ENCODE assay signal across 8 cellular contexts in the genomic region with DNA sequence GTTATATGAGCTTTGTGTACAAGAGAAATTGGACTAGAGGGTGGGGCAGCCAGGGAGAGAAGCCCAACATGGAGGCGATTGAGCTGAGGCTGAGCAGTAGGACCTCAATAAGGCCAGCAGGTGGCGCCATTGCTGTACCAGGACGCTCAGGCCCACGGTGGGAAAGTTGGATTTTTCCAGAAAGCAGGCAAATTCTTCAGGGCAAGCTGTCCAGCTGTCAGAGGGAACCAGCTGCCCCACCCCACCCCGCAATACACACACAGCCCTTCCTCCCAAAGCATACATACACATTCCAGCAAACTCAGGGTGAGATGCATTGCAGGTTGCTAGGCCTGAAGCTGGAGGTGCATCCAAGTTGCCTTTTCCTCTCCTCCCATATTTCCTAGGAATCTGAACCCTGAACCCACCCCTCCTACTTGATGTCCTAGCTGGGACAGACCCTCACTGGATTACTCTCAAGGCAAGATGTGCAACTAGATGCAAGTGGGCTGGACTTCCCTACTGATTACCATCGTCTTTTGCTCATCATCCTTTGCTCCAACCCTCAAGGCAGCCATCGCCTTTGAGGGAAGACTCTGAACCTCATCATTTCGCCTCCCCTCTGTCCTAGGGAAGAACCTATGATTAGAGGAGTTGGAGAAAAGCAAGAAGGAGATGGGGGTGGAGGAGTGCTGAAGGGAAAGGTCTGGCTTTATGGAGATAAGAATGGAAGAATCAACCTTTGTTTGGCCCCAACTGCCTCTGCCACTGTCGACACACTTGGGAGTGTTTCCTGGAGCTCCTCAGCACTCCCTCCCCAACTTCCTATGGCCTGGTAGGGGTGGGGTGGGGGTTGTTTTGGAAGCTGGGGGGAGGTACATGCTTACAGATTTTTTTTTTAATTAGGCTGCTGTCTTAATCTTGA. TPM values are rescaled to one million over a fixed set of nuclear protein-coding genes. Genes with fewer than 3 reads are reported as not detected.
DNase-seq lines count a peak whose midpoint lies in the region; ATAC-seq and TF ChIP-seq lines count a peak whose summit lies in the region.

No MANE protein-coding gene starts in this region.

- no peak overlapping the region for H3K4me2 ChIP-seq in PC-9
- no peak overlapping the region for H3K4me2 ChIP-seq in neural cell (ENCODE audit: low read length)

- H3K4me3 Mint-ChIP-seq in activated T-cell treated with anti-CD3 and anti-CD28 coated beads, Interleukin-2, amount 50 U/mL, for 72 hours: peak overlapping the region in 1 of 2 donors; percentile 38

- H4K20me1 ChIP-seq in PC-9 (ENCODE audit: insufficient read depth) (no peaks in the 10 kb centered on the region), neural cell (ENCODE audit: insufficient read depth) (no peaks in the 10 kb centered on the region)

- POLR2A ChIA-PET in PC-9 (lab: Charles Lee; ENCODE audit: unreplicated experiment): no interaction called here

- BruUV-seq in PC-9 (replicated peaks; lab: Mats Ljungman, UMichigan): no TSS peak

- CTCF ChIA-PET in PC-9 (lab: Charles Lee): interaction anchor here (0.6 to 2.8 kb wide), 7 partner anchors 11 to 1629 kb away, joined by 3 to 18 read pairs (median 5); a partner anchor contains a TSS

- H3K4me1 ChIP-seq in PC-9 (replicated peaks; ENCODE audit: insufficient read depth) (no peaks in the 10 kb centered on the region), suprapubic skin (peaks cover 47% of the 10 kb centered on the region)

- TF ChIP-seq POLR2A in suprapubic skin (IDR thresholded peaks at IDR 0.05): no peak

- H3K4me1 Mint-ChIP-seq in activated T-cell treated with anti-CD3 and anti-CD28 coated beads, Interleukin-2, amount 50 U/mL, for 72 hours (ENCODE audit: low read depth): peaks cover 37% of the 10 kb centered on the region

- peak; percentile 97 for TF ChIP-seq RAD21 in Ishikawa (IDR thresholded peaks at IDR 0.05; ENCODE audit: low read depth)
- peak; percentile 84 for TF ChIP-seq RAD21 in neural cell (conservative IDR thresholded peaks at IDR 0.05)

- H3K27me3 ChIP-seq in PC-9 (ENCODE audit: insufficient read depth, low read depth) (peaks cover 6% of the 10 kb centered on the region), neural cell (ENCODE audit: insufficient read depth, low read depth, low read length) (no peaks in the 10 kb centered on the region), suprapubic skin (no peaks in the 10 kb centered on the region)

- TF ChIP-seq EP300 in Ishikawa (IDR thresholded peaks at IDR 0.05; ENCODE audit: borderline replicate concordance): no peak
- TF ChIP-seq EP300 in neural cell (conservative IDR thresholded peaks at IDR 0.05; ENCODE audit: poor library complexity, severe bottlenecking): no peak
- TF ChIP-seq EP300 in suprapubic skin (IDR thresholded peaks at IDR 0.05): no peak

- peak; percentile 77 for ATAC-seq in GM21360 (IDR thresholded peaks at IDR 0.05; ENCODE audit: unreplicated experiment)
- peak; percentile 62 for ATAC-seq in activated T-cell treated with anti-CD3 and anti-CD28 coated beads, Interleukin-2, amount 50 U/mL, for 72 hours (replicated peaks in 1 of 2)

- 27% methylated on average over 9 of the region's 9 CpGs for WGBS in suprapubic skin

- peak overlapping the region; percentile 55 for H3K27ac Mint-ChIP-seq in activated T-cell treated with anti-CD3 and anti-CD28 coated beads, Interleukin-2, amount 50 U/mL, for 72 hours

- H2AFZ ChIP-seq in PC-9 (no peak overlapping the region), neural cell (ENCODE audit: low read depth, low read length) (no peak overlapping the region)

- no peak overlapping the region for H3K4me3 ChIP-seq in PC-9
- no peak overlapping the region for H3K4me3 ChIP-seq in fibroblast of mammary gland (ENCODE audit: control insufficient read depth, low read depth, low read length)
- no peak overlapping the region for H3K4me3 ChIP-seq in neural cell (ENCODE audit: low read length)
- H3K4me3 ChIP-seq in suprapubic skin: no peak overlapping the region

- H3K27ac ChIP-seq in PC-9 (no peak overlapping the region), neural cell (ENCODE audit: low read length) (no peak overlapping the region), suprapubic skin (no peak overlapping the region)

- H3K36me3 Mint-ChIP-seq in activated T-cell treated with anti-CD3 and anti-CD28 coated beads, Interleukin-2, amount 50 U/mL, for 72 hours (ENCODE audit: insufficient read depth in 2 of 2): no peaks in the 10 kb centered on the region

- H3K9ac ChIP-seq in neural cell (ENCODE audit: low read length): no peak overlapping the region

- peak; percentile 91 for TF ChIP-seq CTCF in PC-9 (conservative IDR thresholded peaks at IDR 0.05)
- TF ChIP-seq CTCF in fibroblast of mammary gland (conservative IDR thresholded peaks at IDR 0.05; ENCODE audit: control insufficient read depth, insufficient read depth, low read depth, low read length): peak; percentile 93
- peak; percentile 89 for TF ChIP-seq CTCF in neural cell (IDR thresholded peaks at IDR 0.05; ENCODE audit: poor library complexity, severe bottlenecking)
- peak; percentile 93 to 96 for TF ChIP-seq CTCF in suprapubic skin (IDR thresholded peaks at IDR 0.05)

- intact Hi-C loops in PC-9 (cut with micrococcal nuclease; ENCODE audit: unreplicated experiment): loop anchor here (1.0 to 10.0 kb wide), 3 partner anchors 78 to 362 kb away; no protein-coding TSS in a partner anchor

- H3F3A ChIP-seq in PC-9 (ENCODE audit: insufficient read depth, low read depth) (no peaks in the 10 kb centered on the region), neural cell (ENCODE audit: insufficient read depth, low read length, poor library complexity, severe bottlenecking) (no peaks in the 10 kb centered on the region)

- peak; percentile 88 for DNase-seq in CMK (ENCODE audit: low read depth)
- DNase-seq in PC-9: peak; percentile 50 to 53
- DNase-seq in activated T-cell treated with anti-CD3 and anti-CD28 coated beads, Interleukin-2, amount 50 U/mL, for 72 hours: peak; percentile 74 to 80
- DNase-seq in fibroblast of mammary gland (ENCODE audit: low read depth): peak; percentile 86
- DNase-seq in suprapubic skin (ENCODE audit: low spot score in 2 of 2): peak; percentile 93 to 95

- H3K9me3 Mint-ChIP-seq in activated T-cell treated with anti-CD3 and anti-CD28 coated beads, Interleukin-2, amount 50 U/mL, for 72 hours: no peaks in the 10 kb centered on the region

- H3K9me3 ChIP-seq in PC-9 (ENCODE audit: insufficient read depth, low read depth) (no peaks in the 10 kb centered on the region), neural cell (ENCODE audit: low read length) (no peaks in the 10 kb centered on the region), suprapubic skin (no peaks in the 10 kb centered on the region)

- H3K36me3 ChIP-seq in PC-9 (ENCODE audit: low read depth): no peaks in the 10 kb centered on the region
- H3K36me3 ChIP-seq in neural cell (ENCODE audit: insufficient read depth, low read length): no peaks in the 10 kb centered on the region
- peaks cover 5% of the 10 kb centered on the region for H3K36me3 ChIP-seq in suprapubic skin

- peaks cover 11% of the 10 kb centered on the region for H3K27me3 Mint-ChIP-seq in activated T-cell treated with anti-CD3 and anti-CD28 coated beads, Interleukin-2, amount 50 U/mL, for 72 hours (ENCODE audit: low read depth)

- H3K9me2 ChIP-seq in PC-9 (ENCODE audit: insufficient read depth) (no peaks in the 10 kb centered on the region), neural cell (ENCODE audit: insufficient read depth, low read length) (no peaks in the 10 kb centered on the region)

- no peaks in the 10 kb centered on the region for H3K79me2 ChIP-seq in PC-9 (ENCODE audit: low read depth)
- no peaks in the 10 kb centered on the region for H3K79me2 ChIP-seq in neural cell (replicated peaks; ENCODE audit: insufficient read depth, low read length)

TF ChIP-seq in Ishikawa, 13 proteins besides CTCF, POLR2A, EP300 and RAD21:
- TF ChIP-seq YY1 (IDR thresholded peaks at IDR 0.05; ENCODE audit: low read depth) (peak; percentile 82), NFIC (IDR thresholded peaks at IDR 0.05) (no peak), TAF1 (IDR thresholded peaks at IDR 0.05; ENCODE audit: low read depth) (no peak)

TF ChIP-seq in neural cell, 6 proteins besides CTCF, POLR2A, EP300 and RAD21:
- TF ChIP-seq TAF1 (IDR thresholded peaks at IDR 0.05; ENCODE audit: low read depth): no peak
- TF ChIP-seq EZH2 (IDR thresholded peaks at IDR 0.05; ENCODE audit: borderline replicate concordance, insufficient read depth, low read length, poor library complexity, severe bottlenecking): no peak
- peak; percentile 90 for TF ChIP-seq SMC3 (conservative IDR thresholded peaks at IDR 0.05; ENCODE audit: poor library complexity)
- peak; percentile 37 for TF ChIP-seq MXI1 (conservative IDR thresholded peaks at IDR 0.05; ENCODE audit: poor library complexity, severe bottlenecking)
- TF ChIP-seq POLR2AphosphoS5 (IDR thresholded peaks at IDR 0.05): no peak
- TF ChIP-seq, protein P1, sequence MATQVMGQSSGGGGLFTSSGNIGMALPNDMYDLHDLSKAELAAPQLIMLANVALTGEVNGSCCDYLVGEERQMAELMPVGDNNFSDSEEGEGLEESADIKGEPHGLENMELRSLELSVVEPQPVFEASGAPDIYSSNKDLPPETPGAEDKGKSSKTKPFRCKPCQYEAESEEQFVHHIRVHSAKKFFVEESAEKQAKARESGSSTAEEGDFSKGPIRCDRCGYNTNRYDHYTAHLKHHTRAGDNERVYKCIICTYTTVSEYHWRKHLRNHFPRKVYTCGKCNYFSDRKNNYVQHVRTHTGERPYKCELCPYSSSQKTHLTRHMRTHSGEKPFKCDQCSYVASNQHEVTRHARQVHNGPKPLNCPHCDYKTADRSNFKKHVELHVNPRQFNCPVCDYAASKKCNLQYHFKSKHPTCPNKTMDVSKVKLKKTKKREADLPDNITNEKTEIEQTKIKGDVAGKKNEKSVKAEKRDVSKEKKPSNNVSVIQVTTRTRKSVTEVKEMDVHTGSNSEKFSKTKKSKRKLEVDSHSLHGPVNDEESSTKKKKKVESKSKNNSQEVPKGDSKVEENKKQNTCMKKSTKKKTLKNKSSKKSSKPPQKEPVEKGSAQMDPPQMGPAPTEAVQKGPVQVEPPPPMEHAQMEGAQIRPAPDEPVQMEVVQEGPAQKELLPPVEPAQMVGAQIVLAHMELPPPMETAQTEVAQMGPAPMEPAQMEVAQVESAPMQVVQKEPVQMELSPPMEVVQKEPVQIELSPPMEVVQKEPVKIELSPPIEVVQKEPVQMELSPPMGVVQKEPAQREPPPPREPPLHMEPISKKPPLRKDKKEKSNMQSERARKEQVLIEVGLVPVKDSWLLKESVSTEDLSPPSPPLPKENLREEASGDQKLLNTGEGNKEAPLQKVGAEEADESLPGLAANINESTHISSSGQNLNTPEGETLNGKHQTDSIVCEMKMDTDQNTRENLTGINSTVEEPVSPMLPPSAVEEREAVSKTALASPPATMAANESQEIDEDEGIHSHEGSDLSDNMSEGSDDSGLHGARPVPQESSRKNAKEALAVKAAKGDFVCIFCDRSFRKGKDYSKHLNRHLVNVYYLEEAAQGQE (IDR thresholded peaks at IDR 0.05; ENCODE audit: borderline replicate concordance): no peak

RNA-seq across cellular contexts. Expression of a gene that starts 25.5 kb away (rescaled TPM):
- total RNA-seq in PC-9 (2021) (not detected in 2 replicates), suprapubic skin (10 to 100 TPM; 11.1 to 31.1 (median 17.1) TPM)
- under 1 TPM; 0.05 to 0.09 TPM for total RNA-seq in activated T-cell treated with anti-CD3 and anti-CD28 coated beads, Interleukin-2, amount 50 U/mL, for 72 hours
- not detected in 2 replicates for polyA plus RNA-seq in neural cell
- polyA minus RNA-seq in neural cell: not detected in 2 replicates

Comparison
In these comparisons a context has a peak if more than half of its experiments do, and no peak if none do; other contexts are left out.
1. RNA of a gene that starts 25.5 kb away (total RNA-seq): 11.1 to 31.1 TPM in suprapubic skin; 0.05 to 0.09 TPM in activated T-cell treated with anti-CD3 and anti-CD28 coated beads, Interleukin-2, amount 50 U/mL, for 72 hours and not detected in PC-9; every median in the first group is over 10 times any median in the second.
2. Peak in every context shown above with its lines, with median percentiles within 50 percentile points of each other: DNase-seq and CTCF ChIP-seq.